16 cellular contexts compared by ENCODE assay signal in genomic region chr1:116916533-116917460, GRCh38. TPM values are rescaled to one million over a fixed set of nuclear protein-coding genes. Genes with fewer than 3 reads are reported as not detected.
DNase-seq lines count a peak whose midpoint lies in the region; ATAC-seq and TF ChIP-seq lines count a peak whose summit lies in the region.
"Had no signal": no experiment of that assay in that cellular context is flagged by ENCODE, and none has a peak within 500 bp of the region (broad histone marks: within the 10 kb centered on the region; RNA-seq: fewer than 3 reads in every experiment).

No MANE protein-coding gene starts in this region.

- H3K27me3 ChIP-seq in gastroesophageal sphincter (no peaks in the 10 kb centered on the region), aorta (ENCODE audit: control insufficient read depth in 1 of 2, insufficient read depth in 2 of 2, low read length in 1 of 2) (no peaks in the 10 kb centered on the region)
- H3K27me3 ChIP-seq: tibial artery had no signal

- H3K36me3 Mint-ChIP-seq in activated CD8-positive, alpha-beta memory T cell treated with anti-CD3 and anti-CD28 coated beads, Interleukin-2, amount 10 ng/mL, durations not matched to agents 7 days and 5 days: no peaks in the 10 kb centered on the region
- no peaks in the 10 kb centered on the region for H3K36me3 Mint-ChIP-seq in stimulated activated effector memory CD8-positive, alpha-beta T cell treated with anti-CD3 and anti-CD28 coated beads, Interleukin-12 subunit alpha, Interleukin-12 subunit beta, amount 100 ng/mL, for 72 hours
- H3K36me3 Mint-ChIP-seq: natural killer cell had no signal

- TF ChIP-seq POLR2A in gastroesophageal sphincter (IDR thresholded peaks at IDR 0.05): no peak

- WGBS in gastroesophageal sphincter (ENCODE audit: low coverage in 1 of 2), 2 donors: 39 to 51% methylated on average over 8 to 10 of the region's 14 CpGs
- WGBS in aorta, 2 donors: 88 to 89% methylated on average over 14 of the region's 14 CpGs

- no peak overlapping the region for H3K4me3 Mint-ChIP-seq in activated CD8-positive, alpha-beta memory T cell treated with anti-CD3 and anti-CD28 coated beads, Interleukin-2, amount 10 ng/mL, durations not matched to agents 7 days and 5 days
- no peak overlapping the region for H3K4me3 Mint-ChIP-seq in stimulated activated effector memory CD8-positive, alpha-beta T cell treated with anti-CD3 and anti-CD28 coated beads, Interleukin-12 subunit alpha, Interleukin-12 subunit beta, amount 100 ng/mL, for 72 hours
- H3K4me3 Mint-ChIP-seq: CD4-positive, alpha-beta T cell; natural killer cell had no signal

- peaks cover 10% of the 10 kb centered on the region for H3K27me3 Mint-ChIP-seq in activated CD8-positive, alpha-beta memory T cell treated with anti-CD3 and anti-CD28 coated beads, Interleukin-2, amount 10 ng/mL, durations not matched to agents 7 days and 5 days
- H3K27me3 Mint-ChIP-seq: CD4-positive, alpha-beta T cell had no signal

- DNase-seq in Right ventricle myocardium inferior (ENCODE audit: missing footprints) (no peak), cardiac septum (ENCODE audit: low spot score) (no peak), mucosa of descending colon (no peak), aorta (no peak)
- no peak for DNase-seq in activated CD8-positive, alpha-beta memory T cell treated with anti-CD3 and anti-CD28 coated beads, Interleukin-2, amount 10 ng/mL, durations not matched to agents 7 days and 5 days
- DNase-seq in stimulated activated effector memory CD8-positive, alpha-beta T cell treated with anti-CD3 and anti-CD28 coated beads, Interleukin-12 subunit alpha, Interleukin-12 subunit beta, amount 100 ng/mL, for 72 hours (ENCODE audit: low spot score in 2 of 2): no peak
- DNase-seq: activated CD4-positive, alpha-beta T cell treated with anti-CD3 and anti-CD28 coated beads, Interleukin-2, amount 50 U/mL, for 4 hours; CD4-positive, alpha-beta T cell; DND-41; natural killer cell; NCI-H1694 treated with DMSO at 0.1 percent for 48 hours; NCI-H526 treated with DMSO at 0.1 percent for 48 hours; PC-3 had no signal

- TF ChIP-seq CTCF in gastroesophageal sphincter (IDR thresholded peaks at IDR 0.05) (no peak), mucosa of descending colon (IDR thresholded peaks at IDR 0.05) (no peak)

- no peaks in the 10 kb centered on the region for H3K9me3 ChIP-seq in gastroesophageal sphincter
- no peaks in the 10 kb centered on the region for H3K9me3 ChIP-seq in mucosa of descending colon
- no peaks in the 10 kb centered on the region for H3K9me3 ChIP-seq in aorta (ENCODE audit: control insufficient read depth, low read length)
- H3K9me3 ChIP-seq: tibial artery had no signal

- H3K4me3 ChIP-seq in gastroesophageal sphincter (no peak overlapping the region), mucosa of descending colon (no peak overlapping the region), aorta (ENCODE audit: low read length in 2 of 2) (no peak overlapping the region)
- H3K4me3 ChIP-seq: tibial artery had no signal

- CTCF ChIA-PET in activated CD8-positive, alpha-beta memory T cell treated with anti-CD3 and anti-CD28 coated beads, Interleukin-2, amount 10 ng/mL, durations not matched to agents 7 days and 5 days (lab: Charles Lee): no interaction called here

- ATAC-seq in Right ventricle myocardium inferior (peak; percentile 24), gastroesophageal sphincter (peak; percentile 54), mucosa of descending colon (peak; percentile 64), aorta (ENCODE audit: low FRiP score) (peak; percentile 45), HG03457 (IDR thresholded peaks at IDR 0.05; ENCODE audit: unreplicated experiment) (no peak)
- no peak for ATAC-seq in activated CD8-positive, alpha-beta memory T cell treated with anti-CD3 and anti-CD28 coated beads, Interleukin-2, amount 10 ng/mL, durations not matched to agents 7 days and 5 days
- no peak for ATAC-seq in stimulated activated effector memory CD8-positive, alpha-beta T cell treated with anti-CD3 and anti-CD28 coated beads, Interleukin-12 subunit alpha, Interleukin-12 subunit beta, amount 100 ng/mL, for 72 hours
- ATAC-seq: natural killer cell, PC-3 had no signal

- H3K36me3 ChIP-seq in gastroesophageal sphincter (no peaks in the 10 kb centered on the region), mucosa of descending colon (ENCODE audit: low read depth) (no peaks in the 10 kb centered on the region), aorta (ENCODE audit: control insufficient read depth in 1 of 2, insufficient read depth in 2 of 2, low read length in 1 of 2) (no peaks in the 10 kb centered on the region)
- H3K36me3 ChIP-seq: tibial artery had no signal

- H3K4me1 Mint-ChIP-seq in activated CD8-positive, alpha-beta memory T cell treated with anti-CD3 and anti-CD28 coated beads, Interleukin-2, amount 10 ng/mL, durations not matched to agents 7 days and 5 days: peaks cover 5% of the 10 kb centered on the region
- H3K4me1 Mint-ChIP-seq in stimulated activated effector memory CD8-positive, alpha-beta T cell treated with anti-CD3 and anti-CD28 coated beads, Interleukin-12 subunit alpha, Interleukin-12 subunit beta, amount 100 ng/mL, for 72 hours: no peaks in the 10 kb centered on the region
- H3K4me1 Mint-ChIP-seq: natural killer cell had no signal

- no peak for TF ChIP-seq EP300 in gastroesophageal sphincter (IDR thresholded peaks at IDR 0.05)

- H3K4me1 ChIP-seq in gastroesophageal sphincter (peaks cover 0 to 83% (median 24%) of the 10 kb centered on the region in 3 donors), mucosa of descending colon (ENCODE audit: low read depth) (peaks cover 41% of the 10 kb centered on the region), aorta (ENCODE audit: control insufficient read depth in 1 of 2, insufficient read depth in 2 of 2, low read length in 2 of 2) (peaks cover 0 to 3% of the 10 kb centered on the region in 2 donors)

- H3K9me3 Mint-ChIP-seq in activated CD8-positive, alpha-beta memory T cell treated with anti-CD3 and anti-CD28 coated beads, Interleukin-2, amount 10 ng/mL, durations not matched to agents 7 days and 5 days (ENCODE audit: low read depth): no peaks in the 10 kb centered on the region
- H3K9me3 Mint-ChIP-seq in stimulated activated effector memory CD8-positive, alpha-beta T cell treated with anti-CD3 and anti-CD28 coated beads, Interleukin-12 subunit alpha, Interleukin-12 subunit beta, amount 100 ng/mL, for 72 hours: no peaks in the 10 kb centered on the region
- H3K9me3 Mint-ChIP-seq: CD4-positive, alpha-beta T cell; natural killer cell had no signal

- H3K27ac ChIP-seq in gastroesophageal sphincter (peak overlapping the region; percentile 59 to 96 (median 90)), aorta (ENCODE audit: low read depth in 1 of 2, low read length in 2 of 2) (no peak overlapping the region)
- H3K27ac ChIP-seq: tibial artery had no signal

- H3K27ac Mint-ChIP-seq in activated CD8-positive, alpha-beta memory T cell treated with anti-CD3 and anti-CD28 coated beads, Interleukin-2, amount 10 ng/mL, durations not matched to agents 7 days and 5 days: no peak overlapping the region
- H3K27ac Mint-ChIP-seq in stimulated activated effector memory CD8-positive, alpha-beta T cell treated with anti-CD3 and anti-CD28 coated beads, Interleukin-12 subunit alpha, Interleukin-12 subunit beta, amount 100 ng/mL, for 72 hours: no peak overlapping the region
- H3K27ac Mint-ChIP-seq: CD4-positive, alpha-beta T cell; natural killer cell had no signal

- intact Hi-C loops in Right ventricle myocardium inferior (cut with DNase I): no loop called here
- intact Hi-C loops in cardiac septum (cut with DNase I): loop anchor here (10.0 kb wide), 1 partner anchor 342 kb away; the partner anchor contains the start of gene CD58
- intact Hi-C loops in mucosa of descending colon (cut with DNase I, micrococcal nuclease): loop anchor here in 1 of 2 donors (5.0 kb wide), 1 partner anchor 141 kb away; no protein-coding TSS in a partner anchor
- intact Hi-C loops in aorta (cut with DNase I): loop anchor here in 1 of 2 donors (10.0 kb wide), 1 partner anchor 138 kb away; no protein-coding TSS in a partner anchor

RNA-seq across cellular contexts. Expression of gene PTGFRN, which starts 7.1 kb away (rescaled TPM):
- total RNA-seq in Right ventricle myocardium inferior: 119 TPM
- total RNA-seq in cardiac septum: 216 TPM
- total RNA-seq in gastroesophageal sphincter: 100 to 1,000 TPM in 2 of 4 donors, 10 to 100 TPM in 2; 60.0 to 166 (median 101) TPM
- 100 to 1,000 TPM in 1 of 3 donors, 10 to 100 TPM in 2; 74.4 to 185 (median 84.4) TPM for total RNA-seq in mucosa of descending colon
- 10 to 100 TPM; 31.9 to 75.0 TPM for total RNA-seq in aorta
- polyA plus RNA-seq in aorta: 10 to 100 TPM in 1 of 2 donors, 1 to 10 TPM in 1; 3.8 to 13.2 TPM
- 1 to 10 TPM in 1 of 2 experiments, under 1 TPM in 1; 0.38 to 4.6 TPM for total RNA-seq in activated CD8-positive, alpha-beta memory T cell treated with anti-CD3 and anti-CD28 coated beads, Interleukin-2, amount 10 ng/mL, durations not matched to agents 7 days and 5 days

Comparison
In these comparisons a context has a peak if more than half of its experiments do, and no peak if none do; other contexts are left out.
1. ATAC-seq: peak in Right ventricle myocardium inferior (single experiment), gastroesophageal sphincter (single experiment), mucosa of descending colon (single experiment) and aorta (single experiment); none in activated CD8-positive, alpha-beta memory T cell treated with anti-CD3 and anti-CD28 coated beads, Interleukin-2, amount 10 ng/mL, durations not matched to agents 7 days and 5 days (single experiment), stimulated activated effector memory CD8-positive, alpha-beta T cell treated with anti-CD3 and anti-CD28 coated beads, Interleukin-12 subunit alpha, Interleukin-12 subunit beta, amount 100 ng/mL, for 72 hours (single experiment) and HG03457 (single experiment).
2. H3K27ac ChIP-seq: peak in gastroesophageal sphincter (4 of 4); none in aorta (0 of 2).
3. RNA of gene PTGFRN, which starts 7.1 kb away (total RNA-seq): 216 TPM in cardiac septum (single experiment), 60.0 to 166 TPM in gastroesophageal sphincter, 119 TPM in Right ventricle myocardium inferior (single experiment), 74.4 to 185 TPM in mucosa of descending colon and 31.9 to 75.0 TPM in aorta; 0.38 to 4.6 TPM in activated CD8-positive, alpha-beta memory T cell treated with anti-CD3 and anti-CD28 coated beads, Interleukin-2, amount 10 ng/mL, durations not matched to agents 7 days and 5 days; every median in the first group is over 4 times any median in the second.